Comparison of ENCODE assay signal across 8 cellular contexts in genomic region chr17:66625321-66625767, GRCh38.
DNase-seq lines count a peak whose midpoint lies in the region; ATAC-seq and TF ChIP-seq lines count a peak whose summit lies in the region.

No MANE protein-coding gene starts in this region.

- CTCF ChIA-PET in IMR-90 (lab: Yijun Ruan, JAX): interaction anchor here (0.7 kb wide), 1 partner anchor 44 kb away, joined by 3 read pairs; no protein-coding TSS in a partner anchor
- CTCF ChIA-PET in GM10248 (lab: Yijun Ruan, JAX): no interaction called here

- peak; percentile 67 for TF ChIP-seq RAD21 in IMR-90 (IDR thresholded peaks at IDR 0.05; ENCODE audit: low read length)

- no peak overlapping the region for H2AK5ac ChIP-seq in IMR-90 (ENCODE audit: low read depth, low read length)

- no peak overlapping the region for H4K91ac ChIP-seq in IMR-90 (ENCODE audit: insufficient read depth, low read depth, low read length)

- H3K9me1 ChIP-seq in IMR-90 (ENCODE audit: insufficient read depth, low read length): peaks cover 6% of the 10 kb centered on the region; the same call in 1 of the 2 replicates

- POLR2A ChIA-PET in IMR-90 (lab: Charles Lee; ENCODE audit: unreplicated experiment) (interaction anchor here (0.7 kb wide), 1 partner anchor 100 kb away, joined by 3 read pairs; no protein-coding TSS in a partner anchor), GM10248 (lab: Yijun Ruan, JAX) (no interaction called here)

- intact Hi-C loops in IMR-90 (cut with micrococcal nuclease) (loop anchor here (1.0 to 2.0 kb wide), 2 partner anchors 323 to 370 kb away; partner anchors contain the start of gene PRKCA), upper lobe of right lung (cut with DNase I) (no loop called here)

- peaks cover 25 to 37% of the 10 kb centered on the region in 2 experiments for H3K79me1 ChIP-seq in IMR-90 (ENCODE audit: low read depth in 1 of 2, low read length in 2 of 2)

- H2BK15ac ChIP-seq in IMR-90 (ENCODE audit: low read depth, low read length): no peak overlapping the region

- H3K27me3 ChIP-seq in IMR-90 (ENCODE audit: control insufficient read depth, insufficient read depth, low read length) (no peaks in the 10 kb centered on the region), upper lobe of right lung (no peaks in the 10 kb centered on the region)

- H2BK20ac ChIP-seq in IMR-90 (ENCODE audit: low read depth, low read length): no peak overlapping the region

- H3K4me3 ChIP-seq in IMR-90 (ENCODE audit: insufficient read depth, low read depth, low read length) (no peak overlapping the region), upper lobe of right lung (no peak overlapping the region)

- in situ Hi-C loops in IMR-90 (cut with MboI; ENCODE audit: low sequenced_read_pairs): no loop called here

- BruUV-seq in IMR-90 (replicated peaks; lab: Mats Ljungman, UMichigan): no TSS peak

- TF ChIP-seq POLR2A in IMR-90 (IDR thresholded peaks at IDR 0.05; ENCODE audit: low read depth, low read length): no peak

- no peak overlapping the region for H3K56ac ChIP-seq in IMR-90 (ENCODE audit: extremely low read depth, insufficient read depth, low read length)

- no peak overlapping the region for H2BK120ac ChIP-seq in IMR-90 (ENCODE audit: low read depth, low read length)

- H3K18ac ChIP-seq in IMR-90 (ENCODE audit: low read depth, low read length): no peak overlapping the region

- no CpG with 5 or more reads among the region's 2 CpGs for WGBS in IMR-90 (ENCODE audit: extremely low coverage in 2 of 2, insufficient read length in 1 of 2), 2 experiments

- H3K36me3 ChIP-seq in IMR-90 (ENCODE audit: control insufficient read depth, insufficient read depth, low read length) (no peaks in the 10 kb centered on the region), upper lobe of right lung (no peaks in the 10 kb centered on the region)

- no peak overlapping the region for H3K9ac ChIP-seq in IMR-90 (ENCODE audit: low read depth, low read length)

- H3K23ac ChIP-seq in IMR-90 (ENCODE audit: low read depth, low read length): no peak overlapping the region

- no peak overlapping the region for H4K8ac ChIP-seq in IMR-90 (ENCODE audit: low read depth in 2 of 2, low read length in 2 of 2)

- H3K14ac ChIP-seq in IMR-90 (replicated peaks; ENCODE audit: low read depth, low read length): no peak overlapping the region

- no peak overlapping the region for H2AFZ ChIP-seq in IMR-90 (replicated peaks; ENCODE audit: low read length, poor library complexity)

- peaks cover 12% of the 10 kb centered on the region; the same call in 1 of the 2 replicates for H4K20me1 ChIP-seq in IMR-90 (ENCODE audit: insufficient read depth, low read length)

- DNase-seq in COLO829 (ENCODE audit: low spot score) (peak; percentile 63), IMR-90 (peak; percentile 49), SK-N-DZ (ENCODE audit: low spot score) (peak; percentile 65), hepatic stellate cell (ENCODE audit: low spot score) (peak; percentile 32), upper lobe of right lung (no peak), GM10248 (ENCODE audit: extremely low spot score) (no peak), UCSD-AML1 (lab: John Stamatoyannopoulos, UW; ENCODE audit: unreplicated experiment) (no peak)

- no peak overlapping the region for H3K4ac ChIP-seq in IMR-90 (ENCODE audit: low read depth, low read length)

- H3K4me2 ChIP-seq in IMR-90 (ENCODE audit: low read depth, low read length): no peak overlapping the region

- no peaks in the 10 kb centered on the region for H3K9me3 ChIP-seq in IMR-90 (ENCODE audit: control insufficient read depth, insufficient read depth, low read length)
- H3K9me3 ChIP-seq in upper lobe of right lung: no peaks in the 10 kb centered on the region

- H3K4me1 ChIP-seq in IMR-90 (ENCODE audit: control insufficient read depth, insufficient read depth, low read length): no peaks in the 10 kb centered on the region
- no peaks in the 10 kb centered on the region for H3K4me1 ChIP-seq in upper lobe of right lung

- H2BK5ac ChIP-seq in IMR-90 (ENCODE audit: low read depth, low read length, poor library complexity, severe bottlenecking): no peak overlapping the region

- peak; percentile 77 for ATAC-seq in IMR-90 (ENCODE audit: low read depth)
- no peak for ATAC-seq in upper lobe of right lung
- ATAC-seq in GM18867 (IDR thresholded peaks at IDR 0.05; ENCODE audit: unreplicated experiment): no peak

- no peak overlapping the region for H2AK9ac ChIP-seq in IMR-90 (replicated peaks; ENCODE audit: low read depth, low read length, poor library complexity)

- dilution Hi-C loops in IMR-90 (cut with HindIII; ENCODE audit: low sequenced_read_pairs, unreplicated experiment): no loop called here

- TF ChIP-seq CTCF in IMR-90 (conservative IDR thresholded peaks at IDR 0.05; ENCODE audit: low read depth, low read length): peak; percentile 58
- TF ChIP-seq CTCF in upper lobe of right lung (IDR thresholded peaks at IDR 0.05): peak; percentile 46
- TF ChIP-seq CTCF in GM10248 (IDR thresholded peaks at IDR 0.05; ENCODE audit: control extremely low read depth, extremely low read depth, low read depth, missing control alignments): no peak

- no peak overlapping the region for H4K5ac ChIP-seq in IMR-90 (ENCODE audit: low read depth, low read length)

- H3K27ac ChIP-seq in IMR-90 (ENCODE audit: insufficient read depth, low read length) (no peak overlapping the region), upper lobe of right lung (no peak overlapping the region)

TF ChIP-seq in IMR-90, 13 proteins besides CTCF, POLR2A, EP300 and RAD21:
- TF ChIP-seq MXI1 (IDR thresholded peaks at IDR 0.05; ENCODE audit: borderline replicate concordance, low read depth, low read length) (no peak), SMC3 (IDR thresholded peaks at IDR 0.05; ENCODE audit: low read depth, low read length) (peak; percentile 59), BHLHE40 (IDR thresholded peaks at IDR 0.05; ENCODE audit: low read depth, low read length) (no peak), CEBPB (IDR thresholded peaks at IDR 0.05; ENCODE audit: low read depth, low read length) (peak; percentile 60), FOS (IDR thresholded peaks at IDR 0.05; ENCODE audit: low read depth, low read length) (no peak), MAZ (IDR thresholded peaks at IDR 0.05; ENCODE audit: borderline replicate concordance, low read depth, low read length) (no peak)
TF ChIP-seq in IMR-90: peak in this region for 2.

Comparison
In these comparisons a context has a peak if more than half of its experiments do, and no peak if none do; other contexts are left out.
1. DNase-seq: peak in COLO829 (single experiment), IMR-90 (single experiment), SK-N-DZ (single experiment) and hepatic stellate cell (single experiment); none in upper lobe of right lung (single experiment), GM10248 (single experiment) and UCSD-AML1 (single experiment).